1 cellular context compared by ENCODE assay signal in genomic region chr17:32491371-32492280, GRCh38.
TF ChIP-seq lines count a peak whose summit lies in the region.

No MANE protein-coding gene starts in this region.

TF ChIP-seq in SK-N-SH, 30 proteins besides CTCF, POLR2A, EP300 and RAD21 (continued from another document):
- TF ChIP-seq IRF3 (IDR thresholded peaks at IDR 0.05; ENCODE audit: low read depth, low read length) (no peak), GABPA (IDR thresholded peaks at IDR 0.05; ENCODE audit: low read depth) (no peak), FOSL2 (IDR thresholded peaks at IDR 0.05; ENCODE audit: borderline replicate concordance, low read depth) (no peak), TAF1 (IDR thresholded peaks at IDR 0.05; ENCODE audit: borderline replicate concordance, low read depth, low read length) (no peak), NRF1 (IDR thresholded peaks at IDR 0.05; ENCODE audit: low read depth, low read length) (no peak), MXI1 (IDR thresholded peaks at IDR 0.05; ENCODE audit: low read depth, low read length) (no peak), GATA2 (CRISPR knock-in tag; IDR thresholded peaks at IDR 0.05) (no peak), FOXM1 (IDR thresholded peaks at IDR 0.05; ENCODE audit: low read depth) (no peak), RCOR1 (IDR thresholded peaks at IDR 0.05; ENCODE audit: low read length) (no peak), USF2 (IDR thresholded peaks at IDR 0.05; ENCODE audit: borderline replicate concordance, low read depth, low read length) (no peak), REST (IDR thresholded peaks at IDR 0.05; ENCODE audit: low read depth, low read length) (no peak), YY1 (IDR thresholded peaks at IDR 0.05; ENCODE audit: low read depth) (no peak)
